Comparison of ENCODE assay signal across 24 cellular contexts in the genomic region with DNA sequence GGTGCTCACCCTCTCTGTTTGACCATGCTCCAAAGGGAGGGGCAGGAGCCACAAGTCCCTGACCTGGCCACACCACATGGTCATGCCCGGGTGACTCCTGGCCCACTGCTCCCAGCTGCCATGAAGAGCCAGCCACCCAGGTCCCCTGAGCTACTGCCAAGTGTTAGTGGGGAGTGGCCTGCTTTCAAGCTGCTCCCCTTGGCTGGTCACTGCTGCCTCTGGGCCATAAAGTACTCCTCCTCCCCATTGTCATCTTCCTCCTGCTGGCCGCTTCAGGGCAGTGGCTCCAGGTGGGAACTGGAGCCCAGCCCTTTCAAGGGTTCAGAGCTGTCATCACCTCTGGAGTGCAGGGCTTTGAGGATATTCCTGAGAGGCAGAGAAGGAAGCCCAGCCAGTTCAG. TPM values are rescaled to one million over a fixed set of nuclear protein-coding genes. Genes with fewer than 3 reads are reported as not detected.
DNase-seq lines count a peak whose midpoint lies in the region; ATAC-seq and TF ChIP-seq lines count a peak whose summit lies in the region.
"Had no signal": no experiment of that assay in that cellular context is flagged by ENCODE, and none has a peak within 500 bp of the region (broad histone marks: within the 10 kb centered on the region; RNA-seq: fewer than 3 reads in every experiment).

No MANE protein-coding gene starts in this region.

- H3K9ac ChIP-seq in mesenchymal stem cell (ENCODE audit: low read length) = no peak overlapping the region
- H3K9ac ChIP-seq: BLaER1 treated with 17β-estradiol and CSF1 and Interleukin-3, amounts not matched to agents 10 nM and 100 nM had no signal

- no peak overlapping the region for H3K4ac ChIP-seq in mesenchymal stem cell (ENCODE audit: low read depth in 1 of 2, low read length in 2 of 2)

- no peaks in the 10 kb centered on the region for H3K36me3 ChIP-seq in thyroid gland
- H3K36me3 ChIP-seq in mesenchymal stem cell (ENCODE audit: control insufficient read depth in 1 of 2, insufficient read depth in 2 of 2, low read depth in 1 of 2, low read length in 2 of 2) = no peaks in the 10 kb centered on the region
- H3K36me3 ChIP-seq: BLaER1 treated with 17β-estradiol and CSF1 and Interleukin-3, amounts not matched to agents 10 nM and 100 nM had no signal

- H4K91ac ChIP-seq in mesenchymal stem cell (ENCODE audit: low read length) = no peak overlapping the region

- CTCF ChIA-PET in activated CD8-positive, alpha-beta T cell treated with anti-CD3 and anti-CD28 coated beads, Interleukin-2, amount 10 ng/mL, durations not matched to agents 7 days and 5 days (lab: Charles Lee) = no interaction called here

- TF ChIP-seq POLR2A in thyroid gland (IDR thresholded peaks at IDR 0.05) (no peak), GM18505 (IDR thresholded peaks at IDR 0.05; ENCODE audit: borderline replicate concordance, extremely low read depth, insufficient read depth, insufficient read length) (no peak)

- intact Hi-C loops in thyroid gland (cut with DNase I) = no loop called here

- H4K8ac ChIP-seq in mesenchymal stem cell (ENCODE audit: low read length) = no peak overlapping the region

- no peak overlapping the region for H2AK5ac ChIP-seq in mesenchymal stem cell (ENCODE audit: low read length, severe bottlenecking)

- no peak overlapping the region for H3K18ac ChIP-seq in mesenchymal stem cell (ENCODE audit: low read depth in 1 of 2, low read length in 2 of 2)

- H2BK120ac ChIP-seq in mesenchymal stem cell (ENCODE audit: low read depth, low read length) = no peak overlapping the region

- 40% methylated on average over 1 of the region's 2 CpGs; no CpG with 5 or more reads in 1 of the 2 donors for WGBS in thyroid gland, 2 donors
- 78% methylated on average over 2 of the region's 2 CpGs for WGBS in mesenchymal stem cell

- H3K79me1 ChIP-seq in mesenchymal stem cell (replicated peaks; ENCODE audit: low read length, poor library complexity, severe bottlenecking) = no peaks in the 10 kb centered on the region

- H3K27me3 ChIP-seq in thyroid gland (peaks cover 5% of the 10 kb centered on the region), mesenchymal stem cell (ENCODE audit: control insufficient read depth in 1 of 2, insufficient read depth in 1 of 2, low read length in 2 of 2) (peaks cover 0 to 57% of the 10 kb centered on the region in 2 experiments)

- H2BK15ac ChIP-seq in mesenchymal stem cell (ENCODE audit: low read depth, poor library complexity, severe bottlenecking) = no peak overlapping the region

- TF ChIP-seq CTCF in thyroid gland (IDR thresholded peaks at IDR 0.05) = peak in 1 of 6 experiments; percentile 15

- no peak overlapping the region for H2BK12ac ChIP-seq in mesenchymal stem cell (ENCODE audit: low read length in 2 of 2)

- H3K4me1 ChIP-seq in thyroid gland (no peaks in the 10 kb centered on the region), mesenchymal stem cell (ENCODE audit: control insufficient read depth, insufficient read depth, low read depth, low read length) (no peaks in the 10 kb centered on the region)

- H3K23ac ChIP-seq in mesenchymal stem cell (ENCODE audit: low read length in 2 of 2) = no peak overlapping the region

- no peak overlapping the region for H3K27ac Mint-ChIP-seq in activated CD8-positive, alpha-beta T cell treated with anti-CD3 and anti-CD28 coated beads, Interleukin-2, amount 10 ng/mL, durations not matched to agents 7 days and 5 days

- no peak overlapping the region for H2BK5ac ChIP-seq in mesenchymal stem cell (ENCODE audit: low read depth, low read length, poor library complexity, severe bottlenecking)

- peaks cover 5% of the 10 kb centered on the region for H3K4me1 Mint-ChIP-seq in activated CD8-positive, alpha-beta T cell treated with anti-CD3 and anti-CD28 coated beads, Interleukin-2, amount 10 ng/mL, durations not matched to agents 7 days and 5 days (ENCODE audit: low read depth)

- H3K4me3 ChIP-seq in thyroid gland (replicated peaks in 1 of 3) (no peak overlapping the region), mesenchymal stem cell (ENCODE audit: insufficient read depth in 1 of 2, low read depth in 1 of 2, low read length in 2 of 2) (no peak overlapping the region)
- H3K4me3 ChIP-seq: BLaER1 treated with 17β-estradiol and CSF1 and Interleukin-3, amounts not matched to agents 10 nM and 100 nM had no signal

- H3K36me3 Mint-ChIP-seq in activated CD8-positive, alpha-beta T cell treated with anti-CD3 and anti-CD28 coated beads, Interleukin-2, amount 10 ng/mL, durations not matched to agents 7 days and 5 days (ENCODE audit: low read depth) = no peaks in the 10 kb centered on the region
- H3K36me3 Mint-ChIP-seq: CD4-positive, alpha-beta memory T cell had no signal

- ATAC-seq in GM18505 (IDR thresholded peaks at IDR 0.05; ENCODE audit: unreplicated experiment) = no peak
- ATAC-seq in activated CD8-positive, alpha-beta T cell treated with anti-CD3 and anti-CD28 coated beads, Interleukin-2, amount 10 ng/mL, durations not matched to agents 7 days and 5 days = no peak
- ATAC-seq: HCT116, Right ventricle myocardium inferior had no signal

- H3K27ac ChIP-seq in thyroid gland (no peak overlapping the region), mesenchymal stem cell (ENCODE audit: low read length, poor library complexity, severe bottlenecking) (no peak overlapping the region)
- H3K27ac ChIP-seq: BLaER1 treated with 17β-estradiol and CSF1 and Interleukin-3, amounts not matched to agents 10 nM and 100 nM had no signal

- H3K4me2 ChIP-seq in mesenchymal stem cell (ENCODE audit: low read length, poor library complexity, severe bottlenecking) = no peak overlapping the region
- H3K4me2 ChIP-seq: BLaER1 treated with 17β-estradiol and CSF1 and Interleukin-3, amounts not matched to agents 10 nM and 100 nM had no signal

- no peaks in the 10 kb centered on the region for H3K9me3 ChIP-seq in thyroid gland
- no peaks in the 10 kb centered on the region for H3K9me3 ChIP-seq in mesenchymal stem cell (ENCODE audit: control insufficient read depth, low read length)
- H3K9me3 ChIP-seq: BLaER1 treated with 17β-estradiol and CSF1 and Interleukin-3, amounts not matched to agents 10 nM and 100 nM had no signal

- H3K4me3 Mint-ChIP-seq in activated CD8-positive, alpha-beta T cell treated with anti-CD3 and anti-CD28 coated beads, Interleukin-2, amount 10 ng/mL, durations not matched to agents 7 days and 5 days = no peak overlapping the region
- H3K4me3 Mint-ChIP-seq: CD4-positive, alpha-beta memory T cell had no signal

- DNase-seq in NCI-H146 (lab: John Stamatoyannopoulos, UW) (peak; percentile 5), NCI-H146 treated with DMSO at 0.1 percent for 48 hours (lab: John Stamatoyannopoulos, UW; ENCODE audit: unreplicated experiment) (no peak), NCI-H510A treated with DMSO at 0.1 percent for 48 hours (lab: John Stamatoyannopoulos, UW) (peak; percentile 24), kidney tubule cell (ENCODE audit: low spot score) (peak; percentile 2), thyroid gland (peak; percentile 71 to 78), mesenchymal stem cell (no peak)
- DNase-seq in activated CD8-positive, alpha-beta T cell treated with anti-CD3 and anti-CD28 coated beads, Interleukin-2, amount 10 ng/mL, durations not matched to agents 7 days and 5 days = no peak
- DNase-seq: 8988T; CD4-positive, alpha-beta memory T cell; EL; GOT3; KG1; NCI-H1105; NCI-H1694 treated with DMSO at 0.1 percent for 48 hours; NCI-H2107; NCI-H2227 treated with DMSO at 0.1 percent for 48 hours; NCI-H524; NCI-H82; OCI-M1 had no signal

- no peak overlapping the region for H2AFZ ChIP-seq in mesenchymal stem cell (ENCODE audit: low read depth, low read length)

- H3K9me3 Mint-ChIP-seq in activated CD8-positive, alpha-beta T cell treated with anti-CD3 and anti-CD28 coated beads, Interleukin-2, amount 10 ng/mL, durations not matched to agents 7 days and 5 days (ENCODE audit: insufficient read depth) = no peaks in the 10 kb centered on the region

- H3K27me3 Mint-ChIP-seq in activated CD8-positive, alpha-beta T cell treated with anti-CD3 and anti-CD28 coated beads, Interleukin-2, amount 10 ng/mL, durations not matched to agents 7 days and 5 days (ENCODE audit: low read depth) = peaks cover 8% of the 10 kb centered on the region

- H3K14ac ChIP-seq in mesenchymal stem cell (ENCODE audit: low read length in 2 of 2) = no peak overlapping the region

- POLR2A ChIA-PET in activated CD8-positive, alpha-beta T cell treated with anti-CD3 and anti-CD28 coated beads, Interleukin-2, amount 10 ng/mL, durations not matched to agents 7 days and 5 days (lab: Charles Lee) = no interaction called here

RNA-seq across cellular contexts. Expression of a gene that starts 27.3 kb away (rescaled TPM):
- 10 to 100 TPM; 80.5 to 89.3 (median 86.3) TPM for total RNA-seq in thyroid gland
- 90.4 TPM for polyA plus RNA-seq in mesenchymal stem cell (2013, experiment 1 of 2)
- polyA plus RNA-seq in mesenchymal stem cell (2013, experiment 2 of 2) = 99.7 TPM
- total RNA-seq in activated CD8-positive, alpha-beta T cell treated with anti-CD3 and anti-CD28 coated beads, Interleukin-2, amount 10 ng/mL, durations not matched to agents 7 days and 5 days = 100 to 1,000 TPM; 195 to 201 TPM

RNA-seq across cellular contexts. Expression of a gene that starts 49.0 kb away (rescaled TPM):
- 10 to 100 TPM in 1 of 4 donors, 1 to 10 TPM in 3; 6.7 to 14.5 (median 8.8) TPM for total RNA-seq in thyroid gland
- 0.03 TPM for polyA plus RNA-seq in mesenchymal stem cell (2013, experiment 1 of 2)
- 0.05 TPM for polyA plus RNA-seq in mesenchymal stem cell (2013, experiment 2 of 2)
- not detected for total RNA-seq in activated CD8-positive, alpha-beta T cell treated with anti-CD3 and anti-CD28 coated beads, Interleukin-2, amount 10 ng/mL, durations not matched to agents 7 days and 5 days
- total RNA-seq: T-helper 1 cell treated with Interleukin-12 subunit alpha and Interleukin-12 subunit beta and Interleukin-4 antibody, amounts not matched to agents 30 ng/mL and 1 ng/mL, for 36 hours had no signal

Comparison
In these comparisons a context has a peak if more than half of its experiments do, and no peak if none do; other contexts are left out.
1. DNase-seq: peak in NCI-H146 (single experiment), NCI-H510A treated with DMSO at 0.1 percent for 48 hours (single experiment), kidney tubule cell (single experiment) and thyroid gland (2 of 2); none in NCI-H146 treated with DMSO at 0.1 percent for 48 hours (single experiment), mesenchymal stem cell (single experiment) and activated CD8-positive, alpha-beta T cell treated with anti-CD3 and anti-CD28 coated beads, Interleukin-2, amount 10 ng/mL, durations not matched to agents 7 days and 5 days (single experiment).
2. RNA of a gene that starts 49.0 kb away (total RNA-seq): 6.7 to 14.5 TPM in thyroid gland; not detected in activated CD8-positive, alpha-beta T cell treated with anti-CD3 and anti-CD28 coated beads, Interleukin-2, amount 10 ng/mL, durations not matched to agents 7 days and 5 days; every median in the first group is over 4 times any median in the second.